ENCODE assay signal across 10 cellular contexts in the genomic region with DNA sequence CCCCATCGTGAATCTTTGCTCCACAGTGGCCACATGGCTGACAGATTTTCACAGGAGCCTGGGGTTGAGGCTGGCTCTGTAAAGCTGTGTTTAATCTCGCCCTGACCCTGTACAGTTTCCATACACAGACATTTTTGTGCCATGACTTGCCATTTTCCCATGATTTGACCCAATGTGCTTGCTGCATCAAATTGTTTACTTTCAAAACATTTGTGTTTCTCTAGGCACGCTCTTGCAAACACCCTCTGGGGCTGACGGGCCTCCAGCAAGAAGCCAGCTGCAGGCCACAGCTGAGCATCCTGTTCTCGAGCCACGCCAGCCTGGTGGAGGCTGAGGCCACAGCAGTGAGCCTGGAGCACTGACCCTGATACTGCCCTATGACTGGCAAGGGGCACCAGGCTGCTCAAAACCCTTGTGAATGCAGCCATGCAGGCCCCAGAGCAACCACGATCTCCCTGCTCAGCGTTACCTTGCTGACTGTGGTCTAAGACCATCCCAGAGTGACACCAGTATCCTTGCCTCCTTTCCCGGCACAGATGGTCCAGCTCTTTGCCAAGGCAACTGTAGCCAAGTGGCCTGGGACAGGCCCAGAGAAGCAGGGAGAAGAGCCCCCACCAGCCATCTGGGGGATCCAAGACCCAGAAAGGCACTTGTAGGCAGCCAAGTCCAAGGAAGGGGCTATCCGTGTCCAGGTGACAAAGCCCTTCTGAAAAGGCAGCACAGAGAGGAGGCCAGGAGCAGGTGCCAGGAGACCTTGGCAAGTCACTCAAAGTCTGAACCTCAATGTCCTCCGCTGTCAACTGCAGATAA.
DNase-seq lines count a peak whose midpoint lies in the region; ATAC-seq and TF ChIP-seq lines count a peak whose summit lies in the region.
"Had no signal": no experiment of that assay in that cellular context is flagged by ENCODE, and none has a peak within 500 bp of the region (broad histone marks: within the 10 kb centered on the region; RNA-seq: fewer than 3 reads in every experiment).

No MANE protein-coding gene starts in this region.

- H3K4me1 ChIP-seq in ascending aorta (peaks cover 14 to 20% of the 10 kb centered on the region in 2 donors), foreskin keratinocyte (peaks cover 19% of the 10 kb centered on the region), thoracic aorta (ENCODE audit: control insufficient read depth in 1 of 2, low read depth in 2 of 2) (peaks cover 17 to 33% of the 10 kb centered on the region in 2 donors)

- CTCF ChIA-PET in activated CD4-positive, alpha-beta T cell treated with anti-CD3 and anti-CD28 coated beads for 36 hours (lab: Charles Lee): no interaction called here

- no peak overlapping the region for H3K4me3 Mint-ChIP-seq in natural killer cell treated with Interleukin-12 subunit alpha and Interleukin-12 subunit beta and Interleukin-15 and Interleukin-18, amount 100 ng/mL, for 72 hours
- no peak overlapping the region for H3K4me3 Mint-ChIP-seq in activated CD4-positive, alpha-beta T cell treated with anti-CD3 and anti-CD28 coated beads for 36 hours

- H3K27me3 ChIP-seq in ascending aorta (no peaks in the 10 kb centered on the region), foreskin keratinocyte (no peaks in the 10 kb centered on the region), thoracic aorta (replicated peaks; ENCODE audit: insufficient read depth) (no peaks in the 10 kb centered on the region)

- H3K9me3 ChIP-seq in ascending aorta: no peaks in the 10 kb centered on the region
- no peaks in the 10 kb centered on the region for H3K9me3 ChIP-seq in thoracic aorta

- no peak for ATAC-seq in foreskin keratinocyte
- ATAC-seq in thoracic aorta (ENCODE audit: insufficient number of reproducible peaks, low FRiP score, low read depth): peak; percentile 67
- no peak for ATAC-seq in natural killer cell treated with Interleukin-12 subunit alpha and Interleukin-12 subunit beta and Interleukin-15 and Interleukin-18, amount 100 ng/mL, for 72 hours
- no peak for ATAC-seq in HG03378 (IDR thresholded peaks at IDR 0.05; ENCODE audit: unreplicated experiment)
- ATAC-seq in activated CD4-positive, alpha-beta T cell treated with anti-CD3 and anti-CD28 coated beads for 36 hours: no peak

- no peak for TF ChIP-seq CTCF in ascending aorta (IDR thresholded peaks at IDR 0.05)
- no peak for TF ChIP-seq CTCF in foreskin keratinocyte (conservative IDR thresholded peaks at IDR 0.05)
- TF ChIP-seq CTCF in thoracic aorta (IDR thresholded peaks at IDR 0.05): peak; percentile 27

- H3K27ac ChIP-seq in ascending aorta (peak overlapping the region; percentile 78 to 81), foreskin keratinocyte (peak overlapping the region; percentile 40), thoracic aorta (peak overlapping the region; percentile 61 to 80)

- H3K27me3 Mint-ChIP-seq in natural killer cell treated with Interleukin-12 subunit alpha and Interleukin-12 subunit beta and Interleukin-15 and Interleukin-18, amount 100 ng/mL, for 72 hours: peaks cover 0 to 2% of the 10 kb centered on the region in 2 donors
- H3K27me3 Mint-ChIP-seq in activated CD4-positive, alpha-beta T cell treated with anti-CD3 and anti-CD28 coated beads for 36 hours: no peaks in the 10 kb centered on the region

- peaks cover 14 to 27% of the 10 kb centered on the region in 2 donors for H3K4me1 Mint-ChIP-seq in natural killer cell treated with Interleukin-12 subunit alpha and Interleukin-12 subunit beta and Interleukin-15 and Interleukin-18, amount 100 ng/mL, for 72 hours (ENCODE audit: low read depth in 2 of 2)
- H3K4me1 Mint-ChIP-seq in activated CD4-positive, alpha-beta T cell treated with anti-CD3 and anti-CD28 coated beads for 36 hours: peaks cover 2% of the 10 kb centered on the region

- H3K9me3 Mint-ChIP-seq in natural killer cell treated with Interleukin-12 subunit alpha and Interleukin-12 subunit beta and Interleukin-15 and Interleukin-18, amount 100 ng/mL, for 72 hours: no peaks in the 10 kb centered on the region
- no peaks in the 10 kb centered on the region for H3K9me3 Mint-ChIP-seq in activated CD4-positive, alpha-beta T cell treated with anti-CD3 and anti-CD28 coated beads for 36 hours (ENCODE audit: low read depth)

- no peaks in the 10 kb centered on the region for H3K36me3 Mint-ChIP-seq in natural killer cell treated with Interleukin-12 subunit alpha and Interleukin-12 subunit beta and Interleukin-15 and Interleukin-18, amount 100 ng/mL, for 72 hours
- no peaks in the 10 kb centered on the region for H3K36me3 Mint-ChIP-seq in activated CD4-positive, alpha-beta T cell treated with anti-CD3 and anti-CD28 coated beads for 36 hours (ENCODE audit: low read depth)

- H3K36me3 ChIP-seq in ascending aorta (no peaks in the 10 kb centered on the region), thoracic aorta (no peaks in the 10 kb centered on the region)

- peak; percentile 13 for DNase-seq in activated CD8-positive, alpha-beta memory T cell treated with anti-CD3 and anti-CD28 coated beads for 24 hours
- no peak for DNase-seq in activated CD8-positive, alpha-beta memory T cell treated with anti-CD3 and anti-CD28 coated beads, Interleukin-2, amount 50 U/mL, for 4 hours
- DNase-seq in ascending aorta (ENCODE audit: low spot score in 2 of 2) (peak in 1 of 2 donors; percentile 84), foreskin keratinocyte (peak in 1 of 2 donors; percentile 68), thoracic aorta (ENCODE audit: low spot score) (no peak)
- DNase-seq in natural killer cell treated with Interleukin-12 subunit alpha and Interleukin-12 subunit beta and Interleukin-15 and Interleukin-18, amount 100 ng/mL, for 72 hours (ENCODE audit: low spot score): no peak
- DNase-seq in activated CD4-positive, alpha-beta T cell treated with anti-CD3 and anti-CD28 coated beads for 36 hours: no peak
- DNase-seq: NCI-H774; stimulated activated naive CD4-positive, alpha-beta T cell had no signal

- POLR2A ChIA-PET in activated CD4-positive, alpha-beta T cell treated with anti-CD3 and anti-CD28 coated beads for 36 hours (lab: Charles Lee): no interaction called here

- peak overlapping the region in 1 of 2 donors; percentile 97 for H3K27ac Mint-ChIP-seq in natural killer cell treated with Interleukin-12 subunit alpha and Interleukin-12 subunit beta and Interleukin-15 and Interleukin-18, amount 100 ng/mL, for 72 hours
- H3K27ac Mint-ChIP-seq in activated CD4-positive, alpha-beta T cell treated with anti-CD3 and anti-CD28 coated beads for 36 hours: no peak overlapping the region

- H3K4me3 ChIP-seq in ascending aorta (no peak overlapping the region), thoracic aorta (no peak overlapping the region)

- intact Hi-C loops in ascending aorta (cut with DNase I): no loop called here
- intact Hi-C loops in activated CD4-positive, alpha-beta T cell treated with anti-CD3 and anti-CD28 coated beads for 36 hours (cut with DNase I, micrococcal nuclease): no loop called here
